In genomic region chr1:33955101-33955500, GRCh38 we compare ENCODE assay signal across 5 cellular contexts.
"Had no signal": no experiment of that assay in that cellular context is flagged by ENCODE, and none has a peak within 500 bp of the region (broad histone marks: within the 10 kb centered on the region; RNA-seq: fewer than 3 reads in every experiment).

No MANE protein-coding gene starts in this region.

- ATAC-seq: GM23338, HepG2 had no signal

- H3K27ac ChIP-seq: HL-60 had no signal

- DNase-seq: H9, HCEC 1CT had no signal

- H3K4me3 ChIP-seq: GM23338 had no signal
